Comparison of ENCODE assay signal across 1 cellular context in the genomic region with DNA sequence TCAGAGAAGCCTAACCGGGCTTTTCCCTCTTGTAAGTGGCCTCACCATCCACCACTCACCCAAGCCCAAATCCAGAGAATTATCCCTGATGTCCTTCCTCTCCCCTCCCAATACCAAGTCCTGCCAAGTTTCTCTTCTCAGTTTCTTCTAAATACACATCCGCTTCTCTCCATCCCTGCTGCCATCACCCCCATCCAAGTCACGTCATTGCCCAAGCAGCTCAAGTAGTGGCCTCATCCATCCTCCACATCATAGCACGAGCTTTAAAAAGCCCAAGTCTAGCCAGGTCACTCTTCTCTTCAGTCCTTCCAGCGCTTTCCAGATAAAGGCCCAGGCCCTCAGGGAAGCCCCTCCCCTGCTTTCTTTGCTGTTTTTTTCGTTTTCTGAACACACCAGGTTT.
TF ChIP-seq lines count a peak whose summit lies in the region.

No MANE protein-coding gene starts in this region.

TF ChIP-seq in IMR-90, 13 proteins besides CTCF, POLR2A, EP300 and RAD21:
- peak; percentile 30; the same call in 1 of the 2 replicates for TF ChIP-seq CEBPB (IDR thresholded peaks at IDR 0.05; ENCODE audit: low read depth, low read length)
- TF ChIP-seq, protein P1, sequence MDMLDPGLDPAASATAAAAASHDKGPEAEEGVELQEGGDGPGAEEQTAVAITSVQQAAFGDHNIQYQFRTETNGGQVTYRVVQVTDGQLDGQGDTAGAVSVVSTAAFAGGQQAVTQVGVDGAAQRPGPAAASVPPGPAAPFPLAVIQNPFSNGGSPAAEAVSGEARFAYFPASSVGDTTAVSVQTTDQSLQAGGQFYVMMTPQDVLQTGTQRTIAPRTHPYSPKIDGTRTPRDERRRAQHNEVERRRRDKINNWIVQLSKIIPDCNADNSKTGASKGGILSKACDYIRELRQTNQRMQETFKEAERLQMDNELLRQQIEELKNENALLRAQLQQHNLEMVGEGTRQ (IDR thresholded peaks at IDR 0.05; ENCODE audit: low read depth, low read length), result no peak
